In the genomic region with DNA sequence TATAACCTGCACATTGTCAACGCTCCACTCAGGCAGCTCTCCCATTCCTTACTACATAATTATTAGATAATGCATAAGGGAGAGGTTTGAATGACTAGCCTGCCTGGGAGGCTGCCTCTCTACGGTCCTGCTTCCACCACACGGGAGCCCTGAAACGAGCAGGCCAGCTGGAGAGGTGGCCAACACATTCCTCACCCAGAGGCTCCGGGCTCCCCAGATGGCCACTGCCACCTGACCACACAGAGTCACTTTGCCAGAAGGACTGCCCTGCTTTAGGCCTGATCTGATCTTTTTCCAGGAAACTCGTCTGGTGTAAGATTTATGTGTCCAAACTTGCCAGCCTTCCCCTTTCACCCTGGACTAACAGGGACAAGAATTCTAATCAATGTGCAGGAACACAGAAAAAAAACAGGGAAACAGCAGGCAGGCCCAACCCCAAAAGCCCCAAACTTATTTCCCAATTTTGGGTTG, we compare ENCODE assay signal across 1 cellular context.
TF ChIP-seq lines count a peak whose summit lies in the region.

No MANE protein-coding gene starts in this region.

TF ChIP-seq in GM23338, 12 proteins besides CTCF, POLR2A, EP300 and RAD21:
- TF ChIP-seq, protein P1, sequence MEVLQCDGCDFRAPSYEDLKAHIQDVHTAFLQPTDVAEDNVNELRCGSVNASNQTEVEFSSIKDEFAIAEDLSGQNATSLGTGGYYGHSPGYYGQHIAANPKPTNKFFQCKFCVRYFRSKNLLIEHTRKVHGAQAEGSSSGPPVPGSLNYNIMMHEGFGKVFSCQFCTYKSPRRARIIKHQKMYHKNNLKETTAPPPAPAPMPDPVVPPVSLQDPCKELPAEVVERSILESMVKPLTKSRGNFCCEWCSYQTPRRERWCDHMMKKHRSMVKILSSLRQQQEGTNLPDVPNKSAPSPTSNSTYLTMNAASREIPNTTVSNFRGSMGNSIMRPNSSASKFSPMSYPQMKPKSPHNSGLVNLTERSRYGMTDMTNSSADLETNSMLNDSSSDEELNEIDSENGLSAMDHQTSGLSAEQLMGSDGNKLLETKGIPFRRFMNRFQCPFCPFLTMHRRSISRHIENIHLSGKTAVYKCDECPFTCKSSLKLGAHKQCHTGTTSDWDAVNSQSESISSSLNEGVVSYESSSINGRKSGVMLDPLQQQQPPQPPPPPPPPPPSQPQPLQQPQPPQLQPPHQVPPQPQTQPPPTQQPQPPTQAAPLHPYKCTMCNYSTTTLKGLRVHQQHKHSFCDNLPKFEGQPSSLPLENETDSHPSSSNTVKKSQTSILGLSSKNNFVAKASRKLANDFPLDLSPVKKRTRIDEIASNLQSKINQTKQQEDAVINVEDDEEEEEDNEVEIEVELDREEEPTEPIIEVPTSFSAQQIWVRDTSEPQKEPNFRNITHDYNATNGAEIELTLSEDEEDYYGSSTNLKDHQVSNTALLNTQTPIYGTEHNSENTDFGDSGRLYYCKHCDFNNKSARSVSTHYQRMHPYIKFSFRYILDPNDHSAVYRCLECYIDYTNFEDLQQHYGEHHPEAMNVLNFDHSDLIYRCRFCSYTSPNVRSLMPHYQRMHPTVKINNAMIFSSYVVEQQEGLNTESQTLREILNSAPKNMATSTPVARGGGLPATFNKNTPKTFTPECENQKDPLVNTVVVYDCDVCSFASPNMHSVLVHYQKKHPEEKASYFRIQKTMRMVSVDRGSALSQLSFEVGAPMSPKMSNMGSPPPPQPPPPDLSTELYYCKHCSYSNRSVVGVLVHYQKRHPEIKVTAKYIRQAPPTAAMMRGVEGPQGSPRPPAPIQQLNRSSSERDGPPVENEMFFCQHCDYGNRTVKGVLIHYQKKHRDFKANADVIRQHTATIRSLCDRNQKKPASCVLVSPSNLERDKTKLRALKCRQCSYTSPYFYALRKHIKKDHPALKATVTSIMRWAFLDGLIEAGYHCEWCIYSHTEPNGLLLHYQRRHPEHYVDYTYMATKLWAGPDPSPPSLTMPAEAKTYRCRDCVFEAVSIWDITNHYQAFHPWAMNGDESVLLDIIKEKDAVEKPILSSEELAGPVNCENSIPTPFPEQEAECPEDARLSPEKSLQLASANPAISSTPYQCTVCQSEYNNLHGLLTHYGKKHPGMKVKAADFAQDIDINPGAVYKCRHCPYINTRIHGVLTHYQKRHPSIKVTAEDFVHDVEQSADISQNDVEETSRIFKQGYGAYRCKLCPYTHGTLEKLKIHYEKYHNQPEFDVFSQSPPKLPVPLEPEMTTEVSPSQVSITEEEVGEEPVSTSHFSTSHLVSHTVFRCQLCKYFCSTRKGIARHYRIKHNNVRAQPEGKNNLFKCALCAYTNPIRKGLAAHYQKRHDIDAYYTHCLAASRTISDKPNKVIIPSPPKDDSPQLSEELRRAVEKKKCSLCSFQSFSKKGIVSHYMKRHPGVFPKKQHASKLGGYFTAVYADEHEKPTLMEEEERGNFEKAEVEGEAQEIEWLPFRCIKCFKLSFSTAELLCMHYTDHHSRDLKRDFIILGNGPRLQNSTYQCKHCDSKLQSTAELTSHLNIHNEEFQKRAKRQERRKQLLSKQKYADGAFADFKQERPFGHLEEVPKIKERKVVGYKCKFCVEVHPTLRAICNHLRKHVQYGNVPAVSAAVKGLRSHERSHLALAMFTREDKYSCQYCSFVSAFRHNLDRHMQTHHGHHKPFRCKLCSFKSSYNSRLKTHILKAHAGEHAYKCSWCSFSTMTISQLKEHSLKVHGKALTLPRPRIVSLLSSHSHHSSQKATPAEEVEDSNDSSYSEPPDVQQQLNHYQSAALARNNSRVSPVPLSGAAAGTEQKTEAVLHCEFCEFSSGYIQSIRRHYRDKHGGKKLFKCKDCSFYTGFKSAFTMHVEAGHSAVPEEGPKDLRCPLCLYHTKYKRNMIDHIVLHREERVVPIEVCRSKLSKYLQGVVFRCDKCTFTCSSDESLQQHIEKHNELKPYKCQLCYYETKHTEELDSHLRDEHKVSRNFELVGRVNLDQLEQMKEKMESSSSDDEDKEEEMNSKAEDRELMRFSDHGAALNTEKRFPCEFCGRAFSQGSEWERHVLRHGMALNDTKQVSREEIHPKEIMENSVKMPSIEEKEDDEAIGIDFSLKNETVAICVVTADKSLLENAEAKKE (CRISPR knock-in tag; IDR thresholded peaks at IDR 0.05) = no peak
- TF ChIP-seq EZH2phosphoT487 (IDR thresholded peaks at IDR 0.05; ENCODE audit: unreplicated experiment) (no peak), JUNB (IDR thresholded peaks at IDR 0.05; ENCODE audit: unreplicated experiment) (no peak), EZH2 (IDR thresholded peaks at IDR 0.05; ENCODE audit: low read depth, unreplicated experiment) (no peak), CREB1 (CRISPR knock-in tag; IDR thresholded peaks at IDR 0.05; ENCODE audit: low read depth) (no peak), POLR2AphosphoS5 (IDR thresholded peaks at IDR 0.05; ENCODE audit: low read depth) (no peak), ZNF114 (CRISPR knock-in tag; IDR thresholded peaks at IDR 0.05) (no peak), ZNF331 (CRISPR knock-in tag; IDR thresholded peaks at IDR 0.05; ENCODE audit: low read depth) (no peak), NANOG (IDR thresholded peaks at IDR 0.05; ENCODE audit: borderline replicate concordance) (no peak), STAT1 (IDR thresholded peaks at IDR 0.05; ENCODE audit: unreplicated experiment) (no peak)
- TF ChIP-seq, protein P2, sequence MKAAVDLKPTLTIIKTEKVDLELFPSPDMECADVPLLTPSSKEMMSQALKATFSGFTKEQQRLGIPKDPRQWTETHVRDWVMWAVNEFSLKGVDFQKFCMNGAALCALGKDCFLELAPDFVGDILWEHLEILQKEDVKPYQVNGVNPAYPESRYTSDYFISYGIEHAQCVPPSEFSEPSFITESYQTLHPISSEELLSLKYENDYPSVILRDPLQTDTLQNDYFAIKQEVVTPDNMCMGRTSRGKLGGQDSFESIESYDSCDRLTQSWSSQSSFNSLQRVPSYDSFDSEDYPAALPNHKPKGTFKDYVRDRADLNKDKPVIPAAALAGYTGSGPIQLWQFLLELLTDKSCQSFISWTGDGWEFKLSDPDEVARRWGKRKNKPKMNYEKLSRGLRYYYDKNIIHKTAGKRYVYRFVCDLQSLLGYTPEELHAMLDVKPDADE (IDR thresholded peaks at IDR 0.05) = no peak
- TF ChIP-seq, protein P3, sequence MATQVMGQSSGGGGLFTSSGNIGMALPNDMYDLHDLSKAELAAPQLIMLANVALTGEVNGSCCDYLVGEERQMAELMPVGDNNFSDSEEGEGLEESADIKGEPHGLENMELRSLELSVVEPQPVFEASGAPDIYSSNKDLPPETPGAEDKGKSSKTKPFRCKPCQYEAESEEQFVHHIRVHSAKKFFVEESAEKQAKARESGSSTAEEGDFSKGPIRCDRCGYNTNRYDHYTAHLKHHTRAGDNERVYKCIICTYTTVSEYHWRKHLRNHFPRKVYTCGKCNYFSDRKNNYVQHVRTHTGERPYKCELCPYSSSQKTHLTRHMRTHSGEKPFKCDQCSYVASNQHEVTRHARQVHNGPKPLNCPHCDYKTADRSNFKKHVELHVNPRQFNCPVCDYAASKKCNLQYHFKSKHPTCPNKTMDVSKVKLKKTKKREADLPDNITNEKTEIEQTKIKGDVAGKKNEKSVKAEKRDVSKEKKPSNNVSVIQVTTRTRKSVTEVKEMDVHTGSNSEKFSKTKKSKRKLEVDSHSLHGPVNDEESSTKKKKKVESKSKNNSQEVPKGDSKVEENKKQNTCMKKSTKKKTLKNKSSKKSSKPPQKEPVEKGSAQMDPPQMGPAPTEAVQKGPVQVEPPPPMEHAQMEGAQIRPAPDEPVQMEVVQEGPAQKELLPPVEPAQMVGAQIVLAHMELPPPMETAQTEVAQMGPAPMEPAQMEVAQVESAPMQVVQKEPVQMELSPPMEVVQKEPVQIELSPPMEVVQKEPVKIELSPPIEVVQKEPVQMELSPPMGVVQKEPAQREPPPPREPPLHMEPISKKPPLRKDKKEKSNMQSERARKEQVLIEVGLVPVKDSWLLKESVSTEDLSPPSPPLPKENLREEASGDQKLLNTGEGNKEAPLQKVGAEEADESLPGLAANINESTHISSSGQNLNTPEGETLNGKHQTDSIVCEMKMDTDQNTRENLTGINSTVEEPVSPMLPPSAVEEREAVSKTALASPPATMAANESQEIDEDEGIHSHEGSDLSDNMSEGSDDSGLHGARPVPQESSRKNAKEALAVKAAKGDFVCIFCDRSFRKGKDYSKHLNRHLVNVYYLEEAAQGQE (IDR thresholded peaks at IDR 0.05; ENCODE audit: unreplicated experiment) = no peak
